16 cellular contexts compared by ENCODE assay signal in the genomic region with DNA sequence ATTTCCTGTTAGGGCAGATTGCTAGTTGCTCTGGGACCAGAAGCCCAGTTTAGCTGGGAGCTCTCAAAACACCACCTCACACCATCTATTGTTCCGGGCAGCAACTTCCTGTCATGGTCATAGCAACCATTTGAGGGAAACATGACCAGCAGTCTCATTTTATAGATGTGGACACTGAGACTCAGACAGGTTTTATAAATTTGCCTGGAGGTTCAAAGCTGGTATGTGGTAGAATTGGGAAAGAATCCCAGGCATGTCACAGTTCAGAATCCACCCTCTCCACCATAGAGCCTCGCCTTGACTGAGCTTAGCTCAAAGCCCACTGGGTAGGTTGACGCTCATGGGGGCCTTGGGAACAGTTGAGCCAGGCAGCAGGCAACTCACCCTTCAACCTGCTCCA. TPM values are rescaled to one million over a fixed set of nuclear protein-coding genes. Genes with fewer than 3 reads are reported as not detected.
DNase-seq lines count a peak whose midpoint lies in the region; TF ChIP-seq lines count a peak whose summit lies in the region.
"Had no signal": no experiment of that assay in that cellular context is flagged by ENCODE, and none has a peak within 500 bp of the region (broad histone marks: within the 10 kb centered on the region; RNA-seq: fewer than 3 reads in every experiment).

No MANE protein-coding gene starts in this region.

- peaks cover 12% of the 10 kb centered on the region for H3K9me3 Mint-ChIP-seq in osteocyte (ENCODE audit: unreplicated experiment)

- H3K36me3 Mint-ChIP-seq in osteocyte (ENCODE audit: unreplicated experiment), result no peaks in the 10 kb centered on the region

- no peak overlapping the region for H3K4me3 Mint-ChIP-seq in osteocyte (ENCODE audit: unreplicated experiment)
- H3K4me3 Mint-ChIP-seq: CD4-positive, alpha-beta T cell; H9 had no signal

- DNase-seq in DMS53 (lab: John Stamatoyannopoulos, UW) (peak; percentile 36), DMS53 treated with DMSO at 0.1 percent for 48 hours (lab: John Stamatoyannopoulos, UW; ENCODE audit: unreplicated experiment) (no peak), RPMI7951 (ENCODE audit: low read depth) (peak; percentile 30), osteocyte (ENCODE audit: extremely low spot score, unreplicated experiment) (peak; percentile 53), NCI-H146 treated with DMSO at 0.1 percent for 48 hours (lab: John Stamatoyannopoulos, UW; ENCODE audit: unreplicated experiment) (no peak), mesenteric fat pad (ENCODE audit: low spot score) (no peak), HUDEP-2 (lab: John Stamatoyannopoulos, UW; ENCODE audit: unreplicated experiment in 76 of 76) (no peak)
- DNase-seq: AML-193; CD4-positive, alpha-beta T cell; DMS79; H9; IMR-90; KG1 had no signal

- no peak for TF ChIP-seq CTCF in osteocyte (IDR thresholded peaks at IDR 0.05)

- H3K27me3 Mint-ChIP-seq in osteocyte (ENCODE audit: unreplicated experiment), result no peaks in the 10 kb centered on the region

- no peak overlapping the region for H3K27ac Mint-ChIP-seq in osteocyte (ENCODE audit: unreplicated experiment)
- H3K27ac Mint-ChIP-seq: CD4-positive, alpha-beta T cell; H9 had no signal

- H3K4me1 Mint-ChIP-seq in osteocyte (ENCODE audit: unreplicated experiment), result peaks cover 27% of the 10 kb centered on the region

RNA-seq across cellular contexts. Expression of gene TRIM67, which starts 14.0 kb away (rescaled TPM):
- not detected in 2 replicates for total RNA-seq in RPMI7951 (2014; rRNA removed; shearing (Covaris generic))
- total RNA-seq in osteocyte (0.32 and 0.39 TPM in 2 replicates), mesenteric fat pad (0.22 TPM)
- total RNA-seq: CD4-positive, alpha-beta T cell; G401; GM12878; H1; H9; IMR-90 had no signal

Comparison
In these comparisons a context has a peak if more than half of its experiments do, and no peak if none do; other contexts are left out.
1. DNase-seq: peak in DMS53 (single experiment), RPMI7951 (single experiment) and osteocyte (single experiment); none in DMS53 treated with DMSO at 0.1 percent for 48 hours (single experiment), NCI-H146 treated with DMSO at 0.1 percent for 48 hours (single experiment), mesenteric fat pad (single experiment) and HUDEP-2 (0 of 76).